Comparison of ENCODE assay signal across 26 cellular contexts in the genomic region with DNA sequence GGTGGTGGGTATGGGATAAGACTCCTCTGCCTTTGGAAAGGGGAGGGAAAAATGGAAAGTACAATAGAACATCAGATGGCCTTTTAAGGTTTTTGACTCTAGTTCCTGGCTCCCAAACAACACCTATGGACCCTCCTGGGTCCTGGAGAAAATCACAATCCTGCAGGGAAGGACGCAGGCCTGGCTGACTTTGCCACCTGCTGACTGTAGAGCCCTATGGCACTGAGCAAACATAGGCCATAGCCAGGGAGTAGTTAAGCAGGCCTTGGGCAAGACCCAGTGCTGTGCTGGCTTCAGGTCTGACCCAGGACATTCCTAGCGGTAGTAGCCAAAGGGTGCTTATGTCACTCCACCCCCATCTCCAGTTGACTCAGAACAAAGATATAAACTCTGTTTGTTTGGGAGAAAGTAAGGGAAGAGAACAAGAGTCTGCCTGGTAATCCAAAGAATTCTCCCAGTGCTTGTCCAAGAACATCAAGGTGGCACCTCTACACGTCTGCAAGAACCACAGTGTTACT.
"Had no signal": no experiment of that assay in that cellular context is flagged by ENCODE, and none has a peak within 500 bp of the region (broad histone marks: within the 10 kb centered on the region; RNA-seq: fewer than 3 reads in every experiment).

No MANE protein-coding gene starts in this region.

- H3K27ac Mint-ChIP-seq: naive thymus-derived CD4-positive, alpha-beta T cell; natural killer cell treated with Interleukin-12 subunit alpha and Interleukin-12 subunit beta and Interleukin-15 and Interleukin-18, amount 100 ng/mL, for 72 hours; stimulated activated naive B cell treated with anti-CD40 and anti-IgM and Interleukin-4, amounts not matched to agents 10 μg/mL and 1 μg/mL and 100 μg/mL, for 72 hours had no signal

- H3K36me3 ChIP-seq: left ventricle myocardium inferior, pancreas, prostate gland, stomach, thyroid gland, transverse colon, upper lobe of right lung had no signal

- H3K27ac ChIP-seq: left ventricle myocardium inferior, pancreas, prostate gland, skin epidermis, stomach, testis, thyroid gland, transverse colon, upper lobe of right lung had no signal

- H3K27me3 Mint-ChIP-seq: natural killer cell treated with Interleukin-12 subunit alpha and Interleukin-12 subunit beta and Interleukin-15 and Interleukin-18, amount 100 ng/mL, for 72 hours; stimulated activated naive B cell treated with anti-CD40 and anti-IgM and Interleukin-4, amounts not matched to agents 10 μg/mL and 1 μg/mL and 100 μg/mL, for 72 hours had no signal

- H3K4me3 Mint-ChIP-seq: naive thymus-derived CD4-positive, alpha-beta T cell; natural killer cell treated with Interleukin-12 subunit alpha and Interleukin-12 subunit beta and Interleukin-15 and Interleukin-18, amount 100 ng/mL, for 72 hours; stimulated activated naive B cell treated with anti-CD40 and anti-IgM and Interleukin-4, amounts not matched to agents 10 μg/mL and 1 μg/mL and 100 μg/mL, for 72 hours had no signal

- H3K27me3 ChIP-seq: pancreas, stomach, testis, thyroid gland, transverse colon, upper lobe of right lung had no signal

- H3K4me3 ChIP-seq: left ventricle myocardium inferior, lung, mucosa of descending colon, pancreas, prostate gland, skin epidermis, stomach, testis, thyroid gland, transverse colon, upper lobe of right lung had no signal

- H3K36me3 Mint-ChIP-seq: naive thymus-derived CD4-positive, alpha-beta T cell; natural killer cell treated with Interleukin-12 subunit alpha and Interleukin-12 subunit beta and Interleukin-15 and Interleukin-18, amount 100 ng/mL, for 72 hours; stimulated activated naive B cell treated with anti-CD40 and anti-IgM and Interleukin-4, amounts not matched to agents 10 μg/mL and 1 μg/mL and 100 μg/mL, for 72 hours had no signal

- ATAC-seq: mucosa of descending colon; naive thymus-derived CD4-positive, alpha-beta T cell; natural killer cell treated with Interleukin-12 subunit alpha and Interleukin-12 subunit beta and Interleukin-15 and Interleukin-18, amount 100 ng/mL, for 72 hours; pancreas; right cardiac atrium; sciatic nerve; stimulated activated naive B cell treated with anti-CD40 and anti-IgM and Interleukin-4, amounts not matched to agents 10 μg/mL and 1 μg/mL and 100 μg/mL, for 72 hours; stimulated activated naive CD8-positive, alpha-beta T cell treated with anti-CD3 and anti-CD28 coated beads, Interleukin-15, Interleukin-2, amounts not matched to agents 100 U/mL and 50 U/mL, for 24 hours; upper lobe of right lung had no signal

- H3K4me1 ChIP-seq: left ventricle myocardium inferior, pancreas, prostate gland, stomach, testis, thyroid gland, transverse colon, upper lobe of right lung had no signal

- DNase-seq: islet precursor cell; left ventricle myocardium inferior; midbrain; mucosa of descending colon; naive thymus-derived CD4-positive, alpha-beta T cell; nucleus accumbens; pancreas; posterior cingulate gyrus; retina; right cardiac atrium; stimulated activated CD4-positive, alpha-beta T cell treated with anti-CD3 and anti-CD28 coated beads, Interleukin-12 subunit alpha, Interleukin-12 subunit beta, amount 100 ng/mL, for 4 hours; stimulated activated CD4-positive, alpha-beta T cell treated with anti-CD3 and anti-CD28 coated beads, Interleukin-15, amount 100 ng/mL, for 24 hours; stimulated activated CD4-positive, alpha-beta T cell treated with anti-CD3 and anti-CD28 coated beads, Interleukin-2, amount 100 ng/mL, for 24 hours; stimulated activated CD4-positive, alpha-beta T cell treated with anti-CD3 and anti-CD28 coated beads, Interleukin-4, amount 100 ng/mL, for 1 hour; stimulated activated naive B cell treated with anti-CD40 and anti-IgM and Interleukin-4, amounts not matched to agents 10 μg/mL and 1 μg/mL and 100 μg/mL, for 72 hours; stimulated activated naive CD8-positive, alpha-beta T cell treated with anti-CD3 and anti-CD28 coated beads, Interleukin-15, Interleukin-2, amounts not matched to agents 100 U/mL and 50 U/mL, for 24 hours; stomach; testis; thyroid gland; transverse colon; upper lobe of right lung had no signal

- H3K4me1 Mint-ChIP-seq: naive thymus-derived CD4-positive, alpha-beta T cell; stimulated activated naive B cell treated with anti-CD40 and anti-IgM and Interleukin-4, amounts not matched to agents 10 μg/mL and 1 μg/mL and 100 μg/mL, for 72 hours had no signal

- H3K9me3 ChIP-seq: mucosa of descending colon, pancreas, prostate gland, stomach, testis, thyroid gland, transverse colon, upper lobe of right lung had no signal
